Comparison of ENCODE assay signal across 10 cellular contexts in genomic region chr2:207141381-207141780, GRCh38. TPM values are rescaled to one million over a fixed set of nuclear protein-coding genes. Genes with fewer than 3 reads are reported as not detected.
DNase-seq lines count a peak whose midpoint lies in the region; ATAC-seq and TF ChIP-seq lines count a peak whose summit lies in the region.
"Had no signal": no experiment of that assay in that cellular context is flagged by ENCODE, and none has a peak within 500 bp of the region (broad histone marks: within the 10 kb centered on the region; RNA-seq: fewer than 3 reads in every experiment).

No MANE protein-coding gene starts in this region.

- intact Hi-C loops in heart left ventricle (cut with DNase I) (loop anchor here in 2 of 10 donors (5.0 to 10.0 kb wide), 2 partner anchors 54 to 67 kb away; no protein-coding TSS in a partner anchor), cardiac septum (cut with DNase I) (no loop called here), upper lobe of right lung (cut with DNase I) (no loop called here)
- intact Hi-C loops in activated CD8-positive, alpha-beta T cell treated with anti-CD3 and anti-CD28 coated beads for 36 hours (cut with micrococcal nuclease): no loop called here

- no peaks in the 10 kb centered on the region for H3K9me3 Mint-ChIP-seq in activated CD8-positive, alpha-beta T cell treated with anti-CD3 and anti-CD28 coated beads for 36 hours

- no peak overlapping the region for H3K4me3 Mint-ChIP-seq in activated CD8-positive, alpha-beta T cell treated with anti-CD3 and anti-CD28 coated beads for 36 hours

- POLR2A ChIA-PET in activated CD8-positive, alpha-beta T cell treated with anti-CD3 and anti-CD28 coated beads for 36 hours (lab: Charles Lee): interaction anchor here (0.9 to 1.5 kb wide), 3 partner anchors 10 to 16 kb away, joined by 3 read pairs; no protein-coding TSS in a partner anchor

- CTCF ChIA-PET in activated CD8-positive, alpha-beta T cell treated with anti-CD3 and anti-CD28 coated beads for 36 hours (lab: Charles Lee): interaction anchor here (0.9 to 3.2 kb wide), 12 partner anchors 9 to 335 kb away, joined by 3 to 23 read pairs (median 4); no protein-coding TSS in a partner anchor

- no peak for TF ChIP-seq CTCF in heart left ventricle (IDR thresholded peaks at IDR 0.05)
- no peak for TF ChIP-seq CTCF in activated CD8-positive, alpha-beta T cell treated with anti-CD3 and anti-CD28 coated beads for 36 hours (IDR thresholded peaks at IDR 0.05)
- no peak for TF ChIP-seq CTCF in upper lobe of right lung (IDR thresholded peaks at IDR 0.05)

- peak overlapping the region; percentile 77 to 96 (median 87) for H3K27ac ChIP-seq in heart left ventricle
- H3K27ac ChIP-seq in muscle layer of colon (ENCODE audit: low read depth, low read length): peak overlapping the region; percentile 22
- peak overlapping the region; percentile 83 for H3K27ac ChIP-seq in upper lobe of right lung

- H3K4me1 Mint-ChIP-seq in activated CD8-positive, alpha-beta T cell treated with anti-CD3 and anti-CD28 coated beads for 36 hours (ENCODE audit: low read depth): peaks cover 66% of the 10 kb centered on the region

- H3K4me3 ChIP-seq in heart left ventricle (no peak overlapping the region), muscle layer of colon (ENCODE audit: low read depth in 1 of 2, low read length in 2 of 2) (no peak overlapping the region), upper lobe of right lung (no peak overlapping the region)

- H3K36me3 ChIP-seq in heart left ventricle: peaks cover 0 to 11% (median 0%) of the 10 kb centered on the region in 9 donors
- peaks cover 9% of the 10 kb centered on the region for H3K36me3 ChIP-seq in muscle layer of colon (ENCODE audit: insufficient read depth, low read length)
- H3K36me3 ChIP-seq in upper lobe of right lung: no peaks in the 10 kb centered on the region

- H3K27me3 ChIP-seq in heart left ventricle (no peaks in the 10 kb centered on the region), muscle layer of colon (ENCODE audit: control insufficient read depth in 1 of 2, insufficient read depth in 2 of 2, low read length in 2 of 2) (no peaks in the 10 kb centered on the region), upper lobe of right lung (no peaks in the 10 kb centered on the region)

- peaks cover 10% of the 10 kb centered on the region for H3K36me3 Mint-ChIP-seq in activated CD8-positive, alpha-beta T cell treated with anti-CD3 and anti-CD28 coated beads for 36 hours (ENCODE audit: low read depth)

- TF ChIP-seq POLR2A in heart left ventricle (IDR thresholded peaks at IDR 0.05): no peak
- no peak for TF ChIP-seq POLR2A in erythroblast (IDR thresholded peaks at IDR 0.05; ENCODE audit: low read length)

- H3K9me3 ChIP-seq in heart left ventricle (no peaks in the 10 kb centered on the region), muscle layer of colon (ENCODE audit: low read length) (no peaks in the 10 kb centered on the region), upper lobe of right lung (no peaks in the 10 kb centered on the region)

- H3K4me1 ChIP-seq in heart left ventricle (peaks cover 32 to 100% (median 90%) of the 10 kb centered on the region in 12 donors), muscle layer of colon (ENCODE audit: insufficient read depth, low read length) (peaks cover 83% of the 10 kb centered on the region), upper lobe of right lung (peaks cover 61% of the 10 kb centered on the region)

- 40 to 68% (median 47%) methylated on average over 2 of the region's 2 CpGs for WGBS in heart left ventricle, 4 donors

- ATAC-seq in heart left ventricle (no peak), upper lobe of right lung (no peak), HG02571 (IDR thresholded peaks at IDR 0.05; ENCODE audit: unreplicated experiment) (no peak)
- no peak for ATAC-seq in activated CD8-positive, alpha-beta T cell treated with anti-CD3 and anti-CD28 coated beads for 36 hours

- H3K27me3 Mint-ChIP-seq in activated CD8-positive, alpha-beta T cell treated with anti-CD3 and anti-CD28 coated beads for 36 hours: no peaks in the 10 kb centered on the region

- H3K27ac Mint-ChIP-seq in activated CD8-positive, alpha-beta T cell treated with anti-CD3 and anti-CD28 coated beads for 36 hours: peak overlapping the region; percentile 83

- DNase-seq in heart left ventricle (no peak), cardiac septum (ENCODE audit: low spot score) (no peak), upper lobe of right lung (no peak), erythroblast (lab: John Stamatoyannopoulos, UW) (no peak), hepatic stellate cell (ENCODE audit: low spot score) (no peak)
- no peak for DNase-seq in activated CD8-positive, alpha-beta T cell treated with anti-CD3 and anti-CD28 coated beads for 36 hours
- DNase-seq: NCI-H2227 treated with DMSO at 0.1 percent for 48 hours; stimulated activated CD4-positive, alpha-beta T cell treated with anti-CD3 and anti-CD28 coated beads, Interleukin-4, amount 100 ng/mL, for 1 hour had no signal

- H3K9ac ChIP-seq in muscle layer of colon (ENCODE audit: low read length): no peak overlapping the region

RNA-seq across cellular contexts. Expression of gene KLF7, which starts 24.4 kb away (rescaled TPM):
- total RNA-seq in heart left ventricle: 10 to 100 TPM; 23.9 to 49.8 (median 27.3) TPM
- 10 to 100 TPM in 1 of 2 donors, 1 to 10 TPM in 1; 5.0 to 11.7 TPM for polyA plus RNA-seq in heart left ventricle
- total RNA-seq in cardiac septum: 34.4 TPM
- 10 to 100 TPM in 1 of 2 experiments, 1 to 10 TPM in 1; 9.8 to 10.0 TPM for total RNA-seq in activated CD8-positive, alpha-beta T cell treated with anti-CD3 and anti-CD28 coated beads for 36 hours
- 62.1 TPM for total RNA-seq in upper lobe of right lung

Comparison
In these comparisons a context has a peak if more than half of its experiments do, and no peak if none do; other contexts are left out.
1. H3K27ac ChIP-seq: peak in every context shown above with its lines; median percentile 87 in heart left ventricle; 83 in upper lobe of right lung; 22 in muscle layer of colon.